29 cellular contexts compared by ENCODE assay signal in the genomic region with DNA sequence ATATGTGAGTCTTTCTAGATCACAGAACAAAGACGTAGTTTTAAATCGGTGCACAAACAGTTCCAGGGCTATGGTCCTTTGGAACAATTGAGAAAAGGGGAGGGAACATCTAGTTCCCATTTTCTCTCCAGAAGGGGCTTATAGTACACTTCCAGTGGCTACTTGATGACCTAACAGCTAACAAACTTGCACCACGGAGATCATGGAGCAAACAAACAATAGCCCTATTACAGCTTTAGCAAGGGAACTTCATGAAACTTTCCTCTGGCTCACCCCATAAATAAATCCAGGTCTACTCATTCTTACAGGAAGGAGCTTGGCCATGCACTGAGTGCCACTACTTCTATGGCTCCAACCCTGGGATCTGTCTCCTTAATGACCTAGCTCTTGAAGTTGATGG. TPM values are rescaled to one million over a fixed set of nuclear protein-coding genes. Genes with fewer than 3 reads are reported as not detected.
"Had no signal": no experiment of that assay in that cellular context is flagged by ENCODE, and none has a peak within 500 bp of the region (broad histone marks: within the 10 kb centered on the region; RNA-seq: fewer than 3 reads in every experiment).

No MANE protein-coding gene starts in this region.

- H3K27me3 ChIP-seq: pancreas, suprapubic skin, upper lobe of left lung, vagina had no signal

- H3K4me1 ChIP-seq: esophagus muscularis mucosa, gastrocnemius medialis, neural progenitor cell, pancreas, suprapubic skin, upper lobe of left lung, vagina had no signal

- H3K9me3 ChIP-seq: gastrocnemius medialis, pancreas, suprapubic skin, upper lobe of left lung, vagina had no signal

- DNase-seq: cortex of kidney; effector memory CD8-positive, alpha-beta T cell; gastrocnemius medialis; heart right ventricle; hypothalamus; islet precursor cell; left ventricle myocardium inferior; mesenchymal stem cell; midbrain; occipital lobe; stimulated activated CD4-positive, alpha-beta T cell treated with anti-CD3 and anti-CD28 coated beads, Interleukin-12 subunit alpha, Interleukin-12 subunit beta, amount 100 ng/mL, for 4 hours; stimulated activated CD4-positive, alpha-beta T cell treated with anti-CD3 and anti-CD28 coated beads, Interleukin-2, amount 100 ng/mL, for 48 hours; stimulated activated naive CD4-positive, alpha-beta T cell treated with Interleukin-2 at 50 U/mL for 16 hours; tibial artery; upper lobe of left lung had no signal

- H3K4me3 ChIP-seq: esophagus muscularis mucosa, gastrocnemius medialis, heart right ventricle, left ventricle myocardium inferior, lung, neural progenitor cell, pancreas, suprapubic skin, tibial artery, upper lobe of left lung, vagina had no signal

- ATAC-seq: effector memory CD8-positive, alpha-beta T cell; gastrocnemius medialis; natural killer cell treated with Interleukin-12 subunit alpha and Interleukin-12 subunit beta and Interleukin-15 and Interleukin-18, amount 100 ng/mL, for 72 hours; pancreas; sciatic nerve had no signal

- H3K27ac ChIP-seq: epithelial cell of prostate, esophagus muscularis mucosa, gastrocnemius medialis, left ventricle myocardium inferior, neural progenitor cell, pancreas, suprapubic skin, tibial artery, vagina had no signal

- H3K36me3 ChIP-seq: esophagus muscularis mucosa, gastrocnemius medialis, heart right ventricle, left ventricle myocardium inferior, neural progenitor cell, pancreas, suprapubic skin, tibial artery, upper lobe of left lung, vagina had no signal

RNA-seq across cellular contexts. Expression of a gene that starts 8.3 kb away (rescaled TPM):
- total RNA-seq: chondrocyte; fibroblast of villous mesenchyme; natural killer cell treated with Interleukin-12 subunit alpha and Interleukin-12 subunit beta and Interleukin-15 and Interleukin-18, amount 100 ng/mL, for 72 hours; progenitor cell of endocrine pancreas; renal cortical epithelial cell had no signal

RNA-seq across cellular contexts. Expression of a gene that starts 16.3 kb away (rescaled TPM):
- total RNA-seq: fibroblast of villous mesenchyme; gastrocnemius medialis; natural killer cell treated with Interleukin-12 subunit alpha and Interleukin-12 subunit beta and Interleukin-15 and Interleukin-18, amount 100 ng/mL, for 72 hours; occipital lobe; vagina had no signal

RNA-seq across cellular contexts. Expression of a gene that starts 35.7 kb away (rescaled TPM):
- total RNA-seq: chondrocyte; fibroblast of villous mesenchyme; gastrocnemius medialis; heart right ventricle; left ventricle myocardium inferior; lung; natural killer cell treated with Interleukin-12 subunit alpha and Interleukin-12 subunit beta and Interleukin-15 and Interleukin-18, amount 100 ng/mL, for 72 hours; occipital lobe; progenitor cell of endocrine pancreas; renal cortical epithelial cell; sciatic nerve; skeletal muscle tissue; suprapubic skin; upper lobe of left lung had no signal
- polyA plus RNA-seq: heart right ventricle, lung had no signal
